14 cellular contexts compared by ENCODE assay signal in the genomic region with DNA sequence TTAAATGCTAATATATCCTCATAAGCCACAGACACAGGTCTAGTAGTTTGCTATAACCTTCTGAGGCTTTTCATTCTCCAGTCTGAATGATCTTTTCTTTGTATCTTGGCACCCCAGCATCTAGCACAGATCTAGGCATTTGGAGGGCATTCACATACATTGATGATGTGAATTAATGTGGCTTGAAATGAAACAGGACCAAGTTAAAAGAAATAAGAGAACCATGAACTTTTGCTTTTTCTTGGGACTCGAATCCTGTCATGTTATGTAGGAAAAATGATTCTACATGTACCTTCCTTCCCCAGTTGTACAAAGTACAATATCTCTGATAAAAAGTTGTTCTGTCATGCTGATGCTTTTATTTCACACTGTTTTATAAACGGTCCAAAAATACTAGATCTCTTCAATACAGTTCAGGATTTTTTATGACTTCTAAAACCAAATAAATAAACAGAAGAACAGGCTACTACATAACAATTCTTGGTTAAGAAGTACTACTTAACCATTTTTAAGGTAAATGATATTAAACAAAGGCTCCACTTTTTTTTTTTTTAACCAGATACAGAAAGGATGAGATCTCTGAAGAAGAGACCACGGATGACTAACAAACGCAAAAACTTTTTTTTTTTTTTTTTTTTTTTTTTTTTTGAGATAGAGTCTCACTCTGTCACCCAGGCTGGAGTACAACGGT. TPM values are rescaled to one million over a fixed set of nuclear protein-coding genes. Genes with fewer than 3 reads are reported as not detected.
DNase-seq lines count a peak whose midpoint lies in the region; ATAC-seq, FAIRE-seq and TF ChIP-seq lines count a peak whose summit lies in the region.
"Had no signal": no experiment of that assay in that cellular context is flagged by ENCODE, and none has a peak within 500 bp of the region (broad histone marks: within the 10 kb centered on the region; RNA-seq: fewer than 3 reads in every experiment).

No MANE protein-coding gene starts in this region.

- no peak for FAIRE-seq in frontal cortex (lab: Jason Lieb, UNC)

- TF ChIP-seq POLR2A in vagina (IDR thresholded peaks at IDR 0.05), result no peak

- H3K4me3 ChIP-seq in right cardiac atrium (ENCODE audit: low read length) (peak overlapping the region; percentile 16), retinal pigment epithelial cell (ENCODE audit: low read length) (peak overlapping the region; percentile 22), vagina (no peak overlapping the region)
- H3K4me3 ChIP-seq: SJSA1 had no signal

- H3K27ac ChIP-seq in right cardiac atrium (ENCODE audit: low read length), result peak overlapping the region; percentile 87
- peak overlapping the region; percentile 77 for H3K27ac ChIP-seq in layer of hippocampus (ENCODE audit: low read depth, low read length)
- peak overlapping the region; percentile 45 for H3K27ac ChIP-seq in vagina
- H3K27ac ChIP-seq: SJSA1 had no signal

- no peaks in the 10 kb centered on the region for H3K36me3 ChIP-seq in vagina

- H3K9me3 ChIP-seq in right cardiac atrium (ENCODE audit: control insufficient read depth, low read length) (no peaks in the 10 kb centered on the region), vagina (no peaks in the 10 kb centered on the region)
- H3K9me3 ChIP-seq: Caco-2 had no signal

- no peak for TF ChIP-seq CTCF in retinal pigment epithelial cell (conservative IDR thresholded peaks at IDR 0.05; ENCODE audit: low read depth, low read length)
- no peak for TF ChIP-seq CTCF in vagina (IDR thresholded peaks at IDR 0.05)

- ATAC-seq in right cardiac atrium, result no peak
- no peak for ATAC-seq in left ventricle myocardium superior
- ATAC-seq in HG02610 (IDR thresholded peaks at IDR 0.05; ENCODE audit: unreplicated experiment), result no peak
- ATAC-seq in HG03097 (IDR thresholded peaks at IDR 0.05; ENCODE audit: low FRiP score, unreplicated experiment), result no peak
- ATAC-seq: stimulated activated naive CD8-positive, alpha-beta T cell treated with anti-CD3 and anti-CD28 coated beads, Interleukin-15, Interleukin-2, amounts not matched to agents 100 U/mL and 50 U/mL, for 24 hours had no signal

- H3K27me3 ChIP-seq in right cardiac atrium (ENCODE audit: control insufficient read depth, insufficient read depth) (no peaks in the 10 kb centered on the region), layer of hippocampus (ENCODE audit: control insufficient read depth, insufficient read depth, low read length) (no peaks in the 10 kb centered on the region), vagina (no peaks in the 10 kb centered on the region)
- H3K27me3 ChIP-seq: SJSA1 had no signal

- DNase-seq in right cardiac atrium (no peak), left ventricle myocardium superior (no peak), retinal pigment epithelial cell (ENCODE audit: low read depth) (no peak), vagina (ENCODE audit: extremely low spot score in 2 of 2) (no peak), frontal cortex (ENCODE audit: low spot score in 2 of 2) (no peak)
- DNase-seq: ACHN; activated CD4-positive, alpha-beta T cell treated with anti-CD3 and anti-CD28 coated beads, Interleukin-2, amount 50 U/mL, for 48 hours; Caco-2; hippocampal formation; stimulated activated naive CD8-positive, alpha-beta T cell treated with anti-CD3 and anti-CD28 coated beads, Interleukin-15, Interleukin-2, amounts not matched to agents 100 U/mL and 50 U/mL, for 24 hours had no signal

- WGBS in right cardiac atrium, result 65% methylated on average over 5 of the region's 5 CpGs

- intact Hi-C loops in right cardiac atrium (cut with DNase I) (loop anchor here in 3 of 4 donors (5.0 to 10.0 kb wide), 4 partner anchors 50 to 132 kb away; a partner anchor contains a TSS), left ventricle myocardium superior (cut with micrococcal nuclease) (no loop called here), vagina (cut with DNase I) (loop anchor here (5.0 kb wide), 1 partner anchor 117 kb away; no protein-coding TSS in a partner anchor)

- H3K4me1 ChIP-seq in right cardiac atrium (ENCODE audit: control insufficient read depth, insufficient read depth, low read length) (peaks cover 6% of the 10 kb centered on the region), vagina (peaks cover 23% of the 10 kb centered on the region)

RNA-seq across cellular contexts. Expression of a gene that starts 3.0 kb away (rescaled TPM):
- 100 to 1,000 TPM; 119 to 170 (median 138) TPM for total RNA-seq in right cardiac atrium
- polyA plus RNA-seq in right cardiac atrium, result 57.6 TPM
- 117 TPM for total RNA-seq in left ventricle myocardium superior
- total RNA-seq in vagina, result 30.7 TPM
- 42.8 TPM for total RNA-seq in frontal cortex

RNA-seq across cellular contexts. Expression of a gene that starts 31.5 kb away (rescaled TPM):
- 10 to 100 TPM; 49.1 to 60.2 (median 55.9) TPM for total RNA-seq in right cardiac atrium
- 49.8 TPM for polyA plus RNA-seq in right cardiac atrium
- 50.8 TPM for total RNA-seq in left ventricle myocardium superior
- 23.1 TPM for total RNA-seq in vagina
- 35.1 TPM for total RNA-seq in frontal cortex

Comparison
In these comparisons a context has a peak if more than half of its experiments do, and no peak if none do; other contexts are left out.
1. H3K4me3 ChIP-seq: peak in right cardiac atrium (single experiment) and retinal pigment epithelial cell (single experiment); none in vagina (0 of 2).
2. Peak in every context shown above with its lines, with median percentiles within 50 percentile points of each other: H3K27ac ChIP-seq.